8 cellular contexts compared by ENCODE assay signal in the genomic region with DNA sequence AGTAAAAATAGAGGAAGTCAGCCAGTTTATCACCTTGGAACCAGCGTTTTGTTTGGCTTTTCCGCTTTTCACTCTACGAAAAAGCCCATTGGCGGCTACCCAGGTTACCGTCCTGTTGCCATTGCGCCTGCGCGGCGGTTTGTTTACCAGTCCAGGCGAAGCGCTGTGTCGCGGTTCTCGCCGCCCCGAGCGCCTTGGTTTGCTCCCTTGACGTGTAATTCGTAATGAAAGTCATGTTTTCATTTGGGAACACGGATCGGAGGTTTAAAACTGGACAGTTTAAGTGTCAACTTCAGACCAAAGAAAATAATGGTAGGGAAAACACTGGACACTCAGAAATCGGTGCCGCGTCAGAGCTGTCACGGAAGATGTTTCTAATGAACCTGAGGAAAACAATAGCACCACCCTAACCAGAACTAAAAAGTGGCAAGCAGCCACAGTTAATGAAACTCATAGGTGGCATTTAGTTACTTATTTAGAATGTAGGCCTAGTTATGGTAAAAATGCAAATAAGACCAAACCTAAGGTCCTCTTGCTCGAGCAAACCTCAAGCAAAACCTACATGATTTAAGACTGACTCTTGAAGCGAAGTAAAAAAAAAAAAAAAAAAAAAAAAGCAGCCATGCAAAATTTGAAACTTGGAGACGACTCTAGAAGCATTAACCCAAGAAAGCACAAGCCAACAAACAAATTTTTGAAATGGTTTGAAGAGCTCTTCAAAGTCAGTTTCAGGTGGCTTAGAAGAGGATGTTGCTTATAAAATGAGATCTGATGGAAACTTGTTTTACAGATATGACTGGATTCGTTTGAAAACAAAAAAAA. TPM values are rescaled to one million over a fixed set of nuclear protein-coding genes. Genes with fewer than 3 reads are reported as not detected.
DNase-seq lines count a peak whose midpoint lies in the region; ATAC-seq and TF ChIP-seq lines count a peak whose summit lies in the region.

No MANE protein-coding gene starts in this region.

- WGBS in esophagus muscularis mucosa, result 4% methylated on average over 29 of the region's 29 CpGs

- DNase-seq in COLO829 (ENCODE audit: low spot score) (peak; percentile 69), OCI-M2 (lab: John Stamatoyannopoulos, UW; ENCODE audit: unreplicated experiment) (peak; percentile 67), esophagus muscularis mucosa (ENCODE audit: extremely low spot score) (peak; percentile 97)
- DNase-seq in activated T-cell treated with anti-CD3 and anti-CD28 coated beads, Interleukin-2, amount 50 U/mL, for 4 hours, result peak; percentile 84
- peak; percentile 84 to 85 for DNase-seq in stimulated activated CD8-positive, alpha-beta memory T cell treated with anti-CD3 and anti-CD28 coated beads, Interleukin-7, amount 100 ng/mL, for 4 hours (ENCODE audit: low read depth in 2 of 2)

- peak overlapping the region; percentile 85 for H3K4me3 Mint-ChIP-seq in activated T-cell treated with anti-CD3 and anti-CD28 coated beads, Interleukin-2, amount 50 U/mL, for 4 hours

- TF ChIP-seq EP300 in esophagus muscularis mucosa (IDR thresholded peaks at IDR 0.05), result no peak

- H3K27me3 ChIP-seq in HUES48 (ENCODE audit: control insufficient read depth, insufficient read depth, low read length) (no peaks in the 10 kb centered on the region), esophagus muscularis mucosa (no peaks in the 10 kb centered on the region), muscle layer of duodenum (ENCODE audit: low read depth, low read length) (no peaks in the 10 kb centered on the region)

- TF ChIP-seq POLR2A in esophagus muscularis mucosa (IDR thresholded peaks at IDR 0.05; ENCODE audit: low read depth), result peak; percentile 10

- H3K4me1 Mint-ChIP-seq in activated T-cell treated with anti-CD3 and anti-CD28 coated beads, Interleukin-2, amount 50 U/mL, for 4 hours (ENCODE audit: low read depth), result peaks cover 35% of the 10 kb centered on the region

- H3K4me1 ChIP-seq in HUES48 (ENCODE audit: control insufficient read depth, insufficient read depth, low read length), result peaks cover 16% of the 10 kb centered on the region
- peaks cover 4 to 8% (median 6%) of the 10 kb centered on the region in 4 donors for H3K4me1 ChIP-seq in esophagus muscularis mucosa
- no peaks in the 10 kb centered on the region for H3K4me1 ChIP-seq in muscle layer of duodenum (ENCODE audit: control insufficient read depth in 1 of 2, insufficient read depth in 2 of 2, low read length in 2 of 2)

- H3K9me3 ChIP-seq in HUES48 (ENCODE audit: control insufficient read depth, insufficient read depth, low read length), result no peaks in the 10 kb centered on the region
- no peaks in the 10 kb centered on the region for H3K9me3 ChIP-seq in esophagus muscularis mucosa
- H3K9me3 ChIP-seq in muscle layer of duodenum (ENCODE audit: control insufficient read depth in 1 of 2, low read length in 2 of 2), result no peaks in the 10 kb centered on the region

- no peaks in the 10 kb centered on the region for H3K27me3 Mint-ChIP-seq in activated T-cell treated with anti-CD3 and anti-CD28 coated beads, Interleukin-2, amount 50 U/mL, for 4 hours (ENCODE audit: low read depth)

- ATAC-seq in GM21423 (IDR thresholded peaks at IDR 0.05; ENCODE audit: unreplicated experiment), result peak; percentile 72
- peak; percentile 75 to 78 for ATAC-seq in activated T-cell treated with anti-CD3 and anti-CD28 coated beads, Interleukin-2, amount 50 U/mL, for 4 hours

- no peaks in the 10 kb centered on the region for H3K36me3 Mint-ChIP-seq in activated T-cell treated with anti-CD3 and anti-CD28 coated beads, Interleukin-2, amount 50 U/mL, for 4 hours (ENCODE audit: insufficient read depth)

- H3K4me3 ChIP-seq in HUES48 (ENCODE audit: low read depth, low read length) (peak overlapping the region; percentile 82), esophagus muscularis mucosa (peak overlapping the region; percentile 52 to 63 (median 60)), muscle layer of duodenum (ENCODE audit: low read depth in 1 of 2, low read length in 2 of 2) (peak overlapping the region; percentile 67 to 76)

- no peaks in the 10 kb centered on the region for H3K36me3 ChIP-seq in HUES48 (ENCODE audit: control insufficient read depth, insufficient read depth, low read length)
- H3K36me3 ChIP-seq in esophagus muscularis mucosa, result no peaks in the 10 kb centered on the region
- peaks cover 0 to 5% of the 10 kb centered on the region in 2 donors for H3K36me3 ChIP-seq in muscle layer of duodenum (ENCODE audit: control insufficient read depth in 1 of 2, insufficient read depth in 2 of 2, low read length in 2 of 2)

- H3K27ac ChIP-seq in HUES48 (ENCODE audit: low read depth, low read length) (peak overlapping the region; percentile 90), esophagus muscularis mucosa (replicated peaks in 1 of 4) (peak overlapping the region; percentile 87 to 91 (median 91)), muscle layer of duodenum (ENCODE audit: low read length) (peak overlapping the region; percentile 98)

- peak in 1 of 3 experiments; percentile 1 for TF ChIP-seq CTCF in esophagus muscularis mucosa (IDR thresholded peaks at IDR 0.05)

- intact Hi-C loops in esophagus muscularis mucosa (cut with DNase I), result loop anchor here (5.0 kb wide), 1 partner anchor 84 kb away; the partner anchor contains the start of gene CREBL2

- H3K9ac ChIP-seq in HUES48 (ENCODE audit: low read depth, low read length), result peak overlapping the region; percentile 85

- H3K9me3 Mint-ChIP-seq in activated T-cell treated with anti-CD3 and anti-CD28 coated beads, Interleukin-2, amount 50 U/mL, for 4 hours, result no peaks in the 10 kb centered on the region

RNA-seq across cellular contexts. Expression of gene GPR19, which starts 0.8 kb away (rescaled TPM):
- 1 to 10 TPM; 1.3 to 2.4 (median 1.3) TPM for total RNA-seq in activated T-cell treated with anti-CD3 and anti-CD28 coated beads, Interleukin-2, amount 50 U/mL, for 4 hours
- 1 to 10 TPM in 1 of 4 donors, not detected in 3; 1.7 TPM for total RNA-seq in esophagus muscularis mucosa

RNA-seq across cellular contexts. Expression of gene CDKN1B, which starts 20.4 kb away (rescaled TPM):
- 10 to 100 TPM; 15.6 to 27.7 (median 24.5) TPM for total RNA-seq in activated T-cell treated with anti-CD3 and anti-CD28 coated beads, Interleukin-2, amount 50 U/mL, for 4 hours
- 10 to 100 TPM; 48.7 to 97.4 (median 70.6) TPM for total RNA-seq in esophagus muscularis mucosa

Comparison
In these comparisons a context has a peak if more than half of its experiments do, and no peak if none do; other contexts are left out.
1. Peak in every context shown above with its lines: DNase-seq, ATAC-seq, H3K4me3 ChIP-seq and H3K27ac ChIP-seq.